1 cellular context compared by ENCODE assay signal in genomic region chr13:51590231-51590630, GRCh38.
TF ChIP-seq lines count a peak whose summit lies in the region.

No MANE protein-coding gene starts in this region.

TF ChIP-seq in H1, 55 proteins besides CTCF, POLR2A, EP300 and RAD21 (continued from another document):
- TF ChIP-seq NRF1 (IDR thresholded peaks at IDR 0.05; ENCODE audit: low read depth, low read length) (no peak), CBX5 (IDR thresholded peaks at IDR 0.05; ENCODE audit: low read depth, low read length) (no peak), SP2 (IDR thresholded peaks at IDR 0.05; ENCODE audit: low read length) (no peak), CREB1 (IDR thresholded peaks at IDR 0.05) (no peak), E2F6 (IDR thresholded peaks at IDR 0.05) (no peak), FOSL1 (IDR thresholded peaks at IDR 0.05; ENCODE audit: insufficient read depth, low read depth, low read length) (no peak), SUZ12 (IDR thresholded peaks at IDR 0.05; ENCODE audit: low read length) (no peak), ZNF274 (IDR thresholded peaks at IDR 0.05; ENCODE audit: borderline replicate concordance, extremely low read depth, low read length) (no peak), ATF3 (IDR thresholded peaks at IDR 0.05; ENCODE audit: insufficient read depth, low read depth, low read length) (no peak), GTF2F1 (IDR thresholded peaks at IDR 0.05; ENCODE audit: borderline replicate concordance, low read depth, low read length) (no peak), SRF (IDR thresholded peaks at IDR 0.05; ENCODE audit: low read depth, low read length) (no peak), SIX5 (IDR thresholded peaks at IDR 0.05; ENCODE audit: low read depth, low read length) (no peak), CTBP2 (IDR thresholded peaks at IDR 0.05; ENCODE audit: borderline replicate concordance, insufficient read depth, insufficient read length, low read length) (no peak), EZH2 (IDR thresholded peaks at IDR 0.05; ENCODE audit: low read depth, low read length, severe bottlenecking) (no peak)
- TF ChIP-seq, protein P1, sequence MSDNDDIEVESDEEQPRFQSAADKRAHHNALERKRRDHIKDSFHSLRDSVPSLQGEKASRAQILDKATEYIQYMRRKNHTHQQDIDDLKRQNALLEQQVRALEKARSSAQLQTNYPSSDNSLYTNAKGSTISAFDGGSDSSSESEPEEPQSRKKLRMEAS (IDR thresholded peaks at IDR 0.05): no peak
